ENCODE assay signal across 8 cellular contexts in the genomic region with DNA sequence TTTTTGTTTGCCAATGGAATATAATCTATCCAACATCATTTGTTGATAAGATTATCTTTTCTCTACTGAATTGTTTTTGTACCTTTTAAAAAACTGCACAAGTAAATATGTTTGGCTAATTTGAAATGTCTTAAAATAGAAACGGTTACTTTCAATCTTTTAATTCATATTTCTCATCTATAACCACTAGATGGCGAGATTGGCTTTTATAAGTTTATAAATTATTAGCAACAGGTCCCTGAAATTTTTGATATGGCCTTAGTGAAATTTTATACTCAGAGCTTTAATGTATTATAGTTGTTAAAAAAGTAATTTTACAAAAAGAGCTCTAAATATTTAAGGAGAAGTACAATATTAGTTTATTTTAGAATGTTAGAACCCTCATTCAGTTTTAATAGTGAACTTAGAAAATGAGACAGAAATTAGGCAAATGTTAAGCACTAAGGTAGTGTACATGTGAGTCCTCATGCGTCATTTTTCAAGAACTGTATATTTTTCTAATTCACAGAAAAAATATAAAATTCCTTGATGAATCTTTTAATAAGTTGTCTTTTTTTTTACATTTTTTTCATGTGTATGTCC.
DNase-seq lines count a peak whose midpoint lies in the region; ATAC-seq and TF ChIP-seq lines count a peak whose summit lies in the region.

No MANE protein-coding gene starts in this region.

- DNase-seq in CD14-positive monocyte (ENCODE audit: low spot score) (no peak), Karpas-422 (peak; percentile 90), SHP77 (lab: John Stamatoyannopoulos, UW) (peak; percentile 60 to 65), fibroblast of the aortic adventitia (ENCODE audit: low read depth) (peak; percentile 57), upper lobe of left lung (no peak), germinal center (ENCODE audit: low spot score) (no peak)
- no peak for DNase-seq in stimulated activated CD4-positive, alpha-beta T cell treated with anti-CD3 and anti-CD28 coated beads, Interleukin-1b, Interleukin-23, amount 100 ng/mL, for 48 hours
- no peak for DNase-seq in stimulated activated CD4-positive, alpha-beta T cell treated with anti-CD3 and anti-CD28 coated beads, Interleukin-4, amount 100 ng/mL, for 24 hours

- H3K4me3 ChIP-seq in Karpas-422 (ENCODE audit: low read length) (no peak overlapping the region), fibroblast of the aortic adventitia (ENCODE audit: low read depth, low read length) (no peak overlapping the region), upper lobe of left lung (no peak overlapping the region)

- no peaks in the 10 kb centered on the region for H3K27me3 Mint-ChIP-seq in CD14-positive monocyte (ENCODE audit: low read depth in 3 of 3)

- H3K9me3 Mint-ChIP-seq in CD14-positive monocyte, result no peaks in the 10 kb centered on the region

- H3K79me2 ChIP-seq in Karpas-422 (ENCODE audit: low read length), result no peaks in the 10 kb centered on the region

- H2AFZ ChIP-seq in Karpas-422 (ENCODE audit: low read length), result no peak overlapping the region

- no peak overlapping the region for H3K27ac Mint-ChIP-seq in CD14-positive monocyte

- no peak for ATAC-seq in upper lobe of left lung (ENCODE audit: low FRiP score in 2 of 2)

- no peak overlapping the region for H3K4me3 Mint-ChIP-seq in CD14-positive monocyte

- no peaks in the 10 kb centered on the region for H3K4me1 Mint-ChIP-seq in CD14-positive monocyte

- H4K20me1 ChIP-seq in Karpas-422 (ENCODE audit: insufficient read depth, low read depth, low read length), result no peaks in the 10 kb centered on the region

- no peak overlapping the region for H3K9ac ChIP-seq in Karpas-422 (ENCODE audit: low read length)

- TF ChIP-seq CTCF in CD14-positive monocyte (IDR thresholded peaks at IDR 0.05), result peak; percentile 73
- TF ChIP-seq CTCF in fibroblast of the aortic adventitia (IDR thresholded peaks at IDR 0.05; ENCODE audit: insufficient read depth, low read length), result peak; percentile 43
- peak in 4 of 6 experiments; percentile 19 to 38 (median 30) for TF ChIP-seq CTCF in upper lobe of left lung (IDR thresholded peaks at IDR 0.05)

- no peak overlapping the region for H3K4me2 ChIP-seq in Karpas-422 (ENCODE audit: low read depth, low read length, poor library complexity, severe bottlenecking)

- TF ChIP-seq POLR2A in upper lobe of left lung (IDR thresholded peaks at IDR 0.05), result no peak

- intact Hi-C loops in CD14-positive monocyte (cut with micrococcal nuclease), result no loop called here

- no peaks in the 10 kb centered on the region for H3K9me3 ChIP-seq in Karpas-422 (ENCODE audit: low read length)
- H3K9me3 ChIP-seq in upper lobe of left lung, result no peaks in the 10 kb centered on the region

- no peaks in the 10 kb centered on the region for H3K36me3 Mint-ChIP-seq in CD14-positive monocyte

- H3K9me2 ChIP-seq in Karpas-422 (replicated peaks; ENCODE audit: insufficient read depth, low read length), result no peaks in the 10 kb centered on the region

- 31 to 33% methylated on average over 3 of the region's 3 CpGs for WGBS in upper lobe of left lung, 2 donors

- TF ChIP-seq EP300 in upper lobe of left lung (IDR thresholded peaks at IDR 0.05), result no peak

- no peaks in the 10 kb centered on the region for H3K36me3 ChIP-seq in Karpas-422 (ENCODE audit: insufficient read depth, low read length)
- H3K36me3 ChIP-seq in upper lobe of left lung, result no peaks in the 10 kb centered on the region

- H3K27ac ChIP-seq in Karpas-422 (ENCODE audit: low read length), result no peak overlapping the region
- H3K27ac ChIP-seq in upper lobe of left lung, result no peak overlapping the region

- H3K4me1 ChIP-seq in Karpas-422 (ENCODE audit: low read length), result peaks cover 11% of the 10 kb centered on the region
- no peaks in the 10 kb centered on the region for H3K4me1 ChIP-seq in upper lobe of left lung

- H3K27me3 ChIP-seq in Karpas-422 (ENCODE audit: low read length) (no peaks in the 10 kb centered on the region), upper lobe of left lung (no peaks in the 10 kb centered on the region)

Comparison
In these comparisons a context has a peak if more than half of its experiments do, and no peak if none do; other contexts are left out.
1. DNase-seq: peak in Karpas-422 (single experiment), SHP77 (2 of 2) and fibroblast of the aortic adventitia (single experiment); none in CD14-positive monocyte (single experiment), upper lobe of left lung (0 of 2), stimulated activated CD4-positive, alpha-beta T cell treated with anti-CD3 and anti-CD28 coated beads, Interleukin-1b, Interleukin-23, amount 100 ng/mL, for 48 hours (single experiment), stimulated activated CD4-positive, alpha-beta T cell treated with anti-CD3 and anti-CD28 coated beads, Interleukin-4, amount 100 ng/mL, for 24 hours (single experiment) and germinal center (single experiment).
2. Peak in every context shown above with its lines, with median percentiles within 50 percentile points of each other: CTCF ChIP-seq.